In the genomic region with DNA sequence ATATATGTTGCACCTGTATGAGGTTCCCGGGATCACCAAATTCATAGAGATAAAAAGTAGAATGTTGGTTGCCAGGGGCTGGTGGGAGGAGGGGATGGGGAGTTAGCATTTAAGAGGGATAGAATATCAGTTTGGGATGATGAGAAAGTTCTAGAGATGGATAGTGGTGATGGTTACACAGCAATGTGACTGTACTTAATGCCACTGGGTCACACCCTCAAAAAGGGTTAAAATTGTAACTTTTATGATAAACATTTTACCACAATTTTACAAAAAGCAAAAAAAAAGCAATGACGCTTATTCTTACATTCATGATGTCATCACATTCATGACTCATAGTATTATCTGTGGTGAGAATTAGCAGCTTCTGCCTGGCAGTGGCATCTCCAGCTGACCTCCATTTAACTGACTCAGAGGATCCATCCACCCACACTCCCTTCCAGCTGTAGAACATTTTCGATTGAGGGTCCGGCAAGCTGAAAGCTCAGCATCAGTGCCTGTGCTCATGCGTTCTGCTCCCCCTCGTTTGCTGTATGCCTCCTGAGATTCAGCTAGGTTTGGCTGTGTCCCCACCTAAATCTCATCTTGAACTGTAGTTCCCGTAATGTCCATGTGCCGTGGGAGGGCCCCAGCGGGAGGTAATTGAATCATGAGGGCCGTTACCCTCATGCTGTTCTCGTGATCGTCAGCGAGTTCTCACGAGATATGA, we compare ENCODE assay signal across 15 cellular contexts.
DNase-seq lines count a peak whose midpoint lies in the region; ATAC-seq and TF ChIP-seq lines count a peak whose summit lies in the region.
"Had no signal": no experiment of that assay in that cellular context is flagged by ENCODE, and none has a peak within 500 bp of the region (broad histone marks: within the 10 kb centered on the region; RNA-seq: fewer than 3 reads in every experiment).

No MANE protein-coding gene starts in this region.

- peak overlapping the region; percentile 29 for H3K27ac Mint-ChIP-seq in neural crest cell (ENCODE audit: unreplicated experiment)

- H3K4me3 Mint-ChIP-seq in neural crest cell = no peak overlapping the region

- H4K20me1 ChIP-seq in PC-3 (ENCODE audit: low read length) = no peaks in the 10 kb centered on the region

- CTCF ChIA-PET in PC-3 (lab: Charles Lee) = no interaction called here

- no TSS peak for BruUV-seq in PC-3 (replicated peaks; lab: Mats Ljungman, UMichigan)

- H3K4me1 ChIP-seq in adipocyte (ENCODE audit: control insufficient read depth, insufficient read depth, low read length) = no peaks in the 10 kb centered on the region
- no peaks in the 10 kb centered on the region for H3K4me1 ChIP-seq in PC-3 (ENCODE audit: insufficient read depth, low read length)
- H3K4me1 ChIP-seq: psoas muscle had no signal

- H3K27ac ChIP-seq in PC-3 (ENCODE audit: low read length) = no peak overlapping the region
- H3K27ac ChIP-seq: psoas muscle, SJCRH30, WERI-Rb-1 had no signal

- H3K9ac ChIP-seq in adipocyte (ENCODE audit: low read length) (no peak overlapping the region), PC-3 (ENCODE audit: low read length) (no peak overlapping the region)

- H3K9me3 ChIP-seq in adipocyte (ENCODE audit: control insufficient read depth, low read length) (no peaks in the 10 kb centered on the region), PC-3 (ENCODE audit: low read length) (no peaks in the 10 kb centered on the region)
- H3K9me3 ChIP-seq: psoas muscle, SJCRH30 had no signal

- H3K27me3 Mint-ChIP-seq in neural crest cell (ENCODE audit: low read depth) = peaks cover 17% of the 10 kb centered on the region

- no peaks in the 10 kb centered on the region for H3K36me3 Mint-ChIP-seq in neural crest cell (ENCODE audit: low read depth)

- TF ChIP-seq CTCF in HFF-Myc (IDR thresholded peaks at IDR 0.05; ENCODE audit: low read depth, low read length, missing control alignments) = no peak
- no peak for TF ChIP-seq CTCF in neural crest cell (conservative IDR thresholded peaks at IDR 0.05)
- TF ChIP-seq CTCF in PC-3 (conservative IDR thresholded peaks at IDR 0.05; ENCODE audit: low read depth, low read length) = no peak

- DNase-seq in Daoy (ENCODE audit: low read depth) = peak; percentile 46
- DNase-seq in HFF-Myc (ENCODE audit: extremely low read depth, low read depth) = peak; percentile 16
- DNase-seq in adipocyte (ENCODE audit: low read depth) = no peak
- no peak for DNase-seq in neural crest cell (ENCODE audit: low read depth, low spot score)
- DNase-seq in DMS 273 treated with DMSO at 0.1 percent for 48 hours (lab: John Stamatoyannopoulos, UW) = no peak
- no peak for DNase-seq in PC-3
- DNase-seq: activated gamma-delta T cell, Calu3, islet precursor cell, NCI-H146, NCI-H774, psoas muscle, WERI-Rb-1 had no signal

- no peak overlapping the region for H3K4me2 ChIP-seq in PC-3 (ENCODE audit: low read length)

- H3K4me3 ChIP-seq in HFF-Myc (replicated peaks; ENCODE audit: low read depth, low read length) (no peak overlapping the region), adipocyte (ENCODE audit: low read length) (peak overlapping the region; percentile 29), PC-3 (ENCODE audit: low read length) (no peak overlapping the region)
- H3K4me3 ChIP-seq: psoas muscle, SJCRH30 had no signal

- no peaks in the 10 kb centered on the region for H3K36me3 ChIP-seq in adipocyte (ENCODE audit: control insufficient read depth, insufficient read depth, low read length, severe bottlenecking)
- no peaks in the 10 kb centered on the region for H3K36me3 ChIP-seq in PC-3 (ENCODE audit: low read depth, low read length)
- H3K36me3 ChIP-seq: SJCRH30, WERI-Rb-1 had no signal

- no peak overlapping the region for H2AFZ ChIP-seq in PC-3 (ENCODE audit: low read length)

- POLR2A ChIA-PET in PC-3 (lab: Charles Lee; ENCODE audit: unreplicated experiment) = no interaction called here

- H3K27me3 ChIP-seq in adipocyte (replicated peaks; ENCODE audit: control insufficient read depth, insufficient read depth, low read length) = peaks cover 14% of the 10 kb centered on the region
- H3K27me3 ChIP-seq in PC-3 (ENCODE audit: low read length) = peaks cover 98% of the 10 kb centered on the region
- H3K27me3 ChIP-seq: SJCRH30 had no signal

- H3K4me1 Mint-ChIP-seq in neural crest cell = peaks cover 8% of the 10 kb centered on the region

- intact Hi-C loops in PC-3 (cut with micrococcal nuclease) = no loop called here

- H3F3A ChIP-seq in PC-3 (ENCODE audit: low read length, unreplicated experiment) = no peaks in the 10 kb centered on the region

- H3K9me2 ChIP-seq in PC-3 (replicated peaks; ENCODE audit: low read length) = no peaks in the 10 kb centered on the region

- ATAC-seq in PC-3 (no peak), GM18520 (IDR thresholded peaks at IDR 0.05; ENCODE audit: unreplicated experiment) (no peak)
- ATAC-seq: psoas muscle had no signal

- no peaks in the 10 kb centered on the region for H3K9me3 Mint-ChIP-seq in neural crest cell

- no peaks in the 10 kb centered on the region for H3K79me2 ChIP-seq in PC-3 (ENCODE audit: low read length)

Comparison
In these comparisons a context has a peak if more than half of its experiments do, and no peak if none do; other contexts are left out.
1. DNase-seq: peak in Daoy (single experiment) and HFF-Myc (single experiment); none in adipocyte (single experiment), neural crest cell (single experiment), DMS 273 treated with DMSO at 0.1 percent for 48 hours (single experiment) and PC-3 (single experiment).